In genomic region chr4:88041626-88042025, GRCh38 we compare ENCODE assay signal across 19 cellular contexts.
"Had no signal": no experiment of that assay in that cellular context is flagged by ENCODE, and none has a peak within 500 bp of the region (broad histone marks: within the 10 kb centered on the region; RNA-seq: fewer than 3 reads in every experiment).

No MANE protein-coding gene starts in this region.

- DNase-seq: activated CD4-positive, alpha-beta T cell treated with anti-CD3 and anti-CD28 coated beads for 1 hour; activated CD4-positive, alpha-beta T cell treated with anti-CD3 and anti-CD28 coated beads, Interleukin-2, amount 50 U/mL, for 4 hours; activated CD8-positive, alpha-beta memory T cell treated with anti-CD3 and anti-CD28 coated beads, Interleukin-2, amount 50 U/mL, for 48 hours; activated naive CD4-positive, alpha-beta T cell treated with Interleukin-2 at 50 U/mL for 16 hours; activated naive CD8-positive, alpha-beta T cell treated with anti-CD3 and anti-CD28 coated beads, Interleukin-2, amount 10 ng/mL, durations not matched to agents 7 days and 5 days; activated T-cell treated with anti-CD3 and anti-CD28 coated beads, Interleukin-2, amount 50 U/mL, for 4 hours; amniotic stem cell; caudate nucleus; effector CD8-positive, alpha-beta T cell; erythroblast; foreskin fibroblast; hypothalamus; naive thymus-derived CD8-positive, alpha-beta T cell; retina; stimulated activated CD4-positive, alpha-beta T cell treated with anti-CD3 and anti-CD28 coated beads, Interleukin-1b, Interleukin-23, amount 100 ng/mL, for 48 hours; T-cell had no signal

- H3K4me3 ChIP-seq: lung, neural progenitor cell, tibial nerve had no signal

- ATAC-seq: activated T-cell treated with anti-CD3 and anti-CD28 coated beads, Interleukin-2, amount 50 U/mL, for 4 hours; naive thymus-derived CD8-positive, alpha-beta T cell; T-cell had no signal

- H3K27me3 ChIP-seq: neural progenitor cell, tibial nerve had no signal

- H3K9me3 ChIP-seq: tibial nerve had no signal

- H3K4me2 ChIP-seq: neural progenitor cell had no signal

- H2AFZ ChIP-seq: neural progenitor cell had no signal

- H3K4me1 ChIP-seq: neural progenitor cell, tibial nerve had no signal

- H3K27ac ChIP-seq: neural progenitor cell, tibial nerve had no signal
